In the genomic region with DNA sequence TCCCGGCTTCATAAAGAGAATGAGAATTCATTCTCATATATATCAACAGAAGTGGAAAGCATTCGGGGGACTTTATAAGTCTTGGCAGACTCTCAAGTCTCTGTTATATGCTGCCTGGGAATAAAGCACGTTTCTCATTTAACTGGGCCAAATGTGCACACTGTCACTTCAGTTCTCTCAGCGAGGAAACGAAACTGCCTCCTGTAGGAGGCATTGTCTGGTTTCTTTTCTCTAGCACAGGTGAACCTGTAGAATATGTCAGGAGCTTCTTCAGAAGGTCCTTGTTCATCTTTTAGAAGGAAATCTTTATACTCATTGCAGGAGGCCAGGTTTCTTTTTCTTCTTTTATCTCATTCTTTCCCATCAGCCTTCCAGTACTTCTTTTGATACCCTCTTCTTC, we compare ENCODE assay signal across 38 cellular contexts.
"Had no signal": no experiment of that assay in that cellular context is flagged by ENCODE, and none has a peak within 500 bp of the region (broad histone marks: within the 10 kb centered on the region; RNA-seq: fewer than 3 reads in every experiment).

No MANE protein-coding gene starts in this region.

- H3K4me3 ChIP-seq: adrenal gland, body of pancreas, breast epithelium, Peyer's patch had no signal

- DNase-seq: activated B cell treated with CpG ODN at 0.5 μM for 24 hours; activated CD4-positive, alpha-beta memory T cell treated with anti-CD3 and anti-CD28 coated beads for 36 hours; activated CD4-positive, alpha-beta T cell treated with anti-CD3 and anti-CD28 coated beads for 4 hours; activated CD4-positive, alpha-beta T cell treated with anti-CD3 and anti-CD28 coated beads, Interleukin-2, amount 50 U/mL, for 1 hour; activated CD4-positive, CD25-positive, alpha-beta regulatory T cell treated with anti-CD3 and anti-CD28 coated beads, Interleukin-2, amount 50 U/mL, for 72 hours; activated CD8-positive, alpha-beta memory T cell treated with anti-CD3 and anti-CD28 coated beads, Interleukin-2, amount 50 U/mL, for 4 hours; activated gamma-delta T cell treated with Interleukin-2 at 50 U/mL for 16 hours; activated naive CD4-positive, alpha-beta T cell treated with anti-CD3 and anti-CD28 coated beads for 36 hours; activated T-cell treated with anti-CD3 and anti-CD28 coated beads for 4 hours; activated T-cell treated with anti-CD3 and anti-CD28 coated beads, Interleukin-2, amount 50 U/mL, for 4 hours; adrenal gland; body of pancreas; caudate nucleus; cerebellar nuclear complex; Kasumi-1; NCI-H1048; NCI-H1105 treated with DMSO at 0.1 percent for 48 hours; NCI-H1436; NCI-H1694; NCI-H2029; NCI-H2107; NCI-H2171; NCI-H510A; NCI-H526; NCI-H748 treated with DMSO at 0.1 percent for 48 hours; NK-92 treated with Interleukin-12 subunit alpha and Interleukin-12 subunit beta, amount 100 ng/mL, for 24 hours; PC-3; Peyer's patch; RPMI8226; SIG-M5; SW 1271; T-helper 1 cell; T-helper 2 cell; T-helper 9 cell had no signal

- H3K27ac ChIP-seq: adrenal gland, body of pancreas, breast epithelium, Peyer's patch, VCaP had no signal

- H3K4me1 Mint-ChIP-seq: activated B cell treated with CpG ODN at 0.5 μM for 24 hours had no signal

- H3K4me1 ChIP-seq: adrenal gland, body of pancreas, breast epithelium, Peyer's patch had no signal

- H3K27ac Mint-ChIP-seq: activated B cell treated with CpG ODN at 0.5 μM for 24 hours; activated CD4-positive, alpha-beta memory T cell treated with anti-CD3 and anti-CD28 coated beads for 36 hours; activated naive CD4-positive, alpha-beta T cell treated with anti-CD3 and anti-CD28 coated beads for 36 hours; activated naive CD4-positive, alpha-beta T cell treated with anti-CD3 and anti-CD28 coated beads, Interleukin-2, amount 50 U/mL, for 72 hours; activated T-helper 1 cell treated with anti-CD3 and anti-CD28 coated beads, Interleukin-12 subunit alpha, Interleukin-12 subunit beta, Interleukin-2, Interleukin-4 antibody, amounts not matched to agents 30 ng/mL and 10 ng/mL and 1 ng/mL, durations not matched to agents 14 hours and 24 hours and 36 hours had no signal

- ATAC-seq: activated naive CD4-positive, alpha-beta T cell treated with anti-CD3 and anti-CD28 coated beads, Interleukin-2, amount 50 U/mL, for 72 hours; activated T-cell treated with anti-CD3 and anti-CD28 coated beads, Interleukin-2, amount 50 U/mL, for 4 hours; body of pancreas; PC-3 had no signal

- H3K9me3 Mint-ChIP-seq: activated B cell treated with CpG ODN at 0.5 μM for 24 hours; activated CD4-positive, alpha-beta memory T cell treated with anti-CD3 and anti-CD28 coated beads for 36 hours; activated naive CD4-positive, alpha-beta T cell treated with anti-CD3 and anti-CD28 coated beads for 36 hours; activated naive CD4-positive, alpha-beta T cell treated with anti-CD3 and anti-CD28 coated beads, Interleukin-2, amount 50 U/mL, for 72 hours; activated T-cell treated with anti-CD3 and anti-CD28 coated beads, Interleukin-2, amount 50 U/mL, for 4 hours; activated T-helper 1 cell treated with anti-CD3 and anti-CD28 coated beads, Interleukin-12 subunit alpha, Interleukin-12 subunit beta, Interleukin-2, Interleukin-4 antibody, amounts not matched to agents 30 ng/mL and 10 ng/mL and 1 ng/mL, durations not matched to agents 14 hours and 24 hours and 36 hours had no signal

- H3K9me3 ChIP-seq: adrenal gland, body of pancreas, breast epithelium, Peyer's patch had no signal

- H3K27me3 ChIP-seq: adrenal gland, body of pancreas, breast epithelium, Peyer's patch had no signal

- H3K4me3 Mint-ChIP-seq: activated B cell treated with CpG ODN at 0.5 μM for 24 hours; activated CD4-positive, alpha-beta memory T cell treated with anti-CD3 and anti-CD28 coated beads for 36 hours; activated naive CD4-positive, alpha-beta T cell treated with anti-CD3 and anti-CD28 coated beads for 36 hours; activated T-cell treated with anti-CD3 and anti-CD28 coated beads, Interleukin-2, amount 50 U/mL, for 4 hours; activated T-helper 1 cell treated with anti-CD3 and anti-CD28 coated beads, Interleukin-12 subunit alpha, Interleukin-12 subunit beta, Interleukin-2, Interleukin-4 antibody, amounts not matched to agents 30 ng/mL and 10 ng/mL and 1 ng/mL, durations not matched to agents 14 hours and 24 hours and 36 hours had no signal

- H3K36me3 ChIP-seq: adrenal gland, breast epithelium, Peyer's patch had no signal

- H3K27me3 Mint-ChIP-seq: activated B cell treated with CpG ODN at 0.5 μM for 24 hours; activated CD4-positive, alpha-beta memory T cell treated with anti-CD3 and anti-CD28 coated beads for 36 hours had no signal
